In the genomic region with DNA sequence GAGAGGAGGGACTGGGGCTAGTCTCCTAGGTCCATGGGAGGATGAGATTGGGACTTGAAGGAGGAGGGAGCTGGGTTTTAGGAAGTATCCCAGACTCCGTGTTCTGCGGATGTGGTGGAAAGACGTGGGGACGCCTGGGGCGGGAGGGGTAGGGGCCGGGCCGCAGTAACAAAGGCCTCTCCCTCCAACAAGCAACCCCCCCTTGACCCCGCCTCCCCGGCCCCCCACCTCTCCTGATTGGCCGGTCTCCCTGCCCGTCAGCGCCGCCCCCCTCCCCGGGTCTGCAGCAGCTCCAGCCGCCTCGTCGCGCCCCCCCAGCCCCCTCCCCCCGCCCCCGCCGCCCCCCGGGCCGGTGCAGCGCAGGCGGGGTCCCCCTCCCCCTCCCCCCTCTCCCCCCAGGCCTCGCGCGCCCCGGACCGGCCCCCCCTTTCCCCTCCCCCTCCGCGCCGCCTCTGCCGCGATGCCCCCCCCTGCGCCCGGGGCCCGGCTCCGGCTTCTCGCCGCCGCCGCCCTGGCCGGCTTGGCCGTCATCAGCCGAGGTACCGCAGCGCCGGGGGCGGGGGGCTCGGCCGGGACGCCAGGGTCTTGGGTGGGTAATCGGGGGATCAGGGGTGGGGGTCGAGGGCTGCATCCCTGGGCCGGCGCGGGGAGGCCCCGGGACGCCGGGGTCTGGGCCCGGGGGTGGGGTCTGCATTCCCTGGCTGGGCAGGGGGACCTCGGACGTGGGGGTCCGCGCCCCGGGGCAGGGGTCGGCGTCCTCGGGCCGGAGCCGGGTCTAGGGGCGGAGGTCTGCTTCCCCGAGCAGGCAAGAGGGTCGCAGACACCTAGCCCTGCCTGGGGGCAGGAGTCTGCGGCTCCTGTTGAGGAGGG, we compare ENCODE assay signal across 16 cellular contexts. TPM values are rescaled to one million over a fixed set of nuclear protein-coding genes. Genes with fewer than 3 reads are reported as not detected.
DNase-seq lines count a peak whose midpoint lies in the region; TF ChIP-seq lines count a peak whose summit lies in the region.
"Had no signal": no experiment of that assay in that cellular context is flagged by ENCODE, and none has a peak within 500 bp of the region (broad histone marks: within the 10 kb centered on the region; RNA-seq: fewer than 3 reads in every experiment).

IGLON5 (plus strand) TSS at position 257 of the 870 bp plus-strand sequence; CDS start at position 461, 204 bp downstream.

- WGBS in iPS DF 6.9 (ENCODE audit: insufficient coverage, insufficient read length), result no CpG with 5 or more reads among the region's 76 CpGs
- WGBS in trophoblast cell (ENCODE audit: extremely low coverage, insufficient coverage, insufficient read length), result no CpG with 5 or more reads among the region's 76 CpGs

- H3K9me3 ChIP-seq in iPS DF 6.9 (ENCODE audit: control insufficient read depth, insufficient read depth, low read length) (no peaks in the 10 kb centered on the region), trophoblast cell (ENCODE audit: insufficient read depth, low read depth, low read length) (peaks cover 5% of the 10 kb centered on the region)
- H3K9me3 ChIP-seq: gastrocnemius medialis had no signal

- H3K4me2 ChIP-seq in trophoblast cell (ENCODE audit: low read length), result peak within 1 kb of the TSS; percentile 59

- peak within 1 kb of the TSS; percentile 30 for H4K12ac ChIP-seq in trophoblast cell (ENCODE audit: low read depth, low read length)

- no peak within 1 kb of the TSS for H2AFZ ChIP-seq in trophoblast cell (ENCODE audit: insufficient read depth, low read length, poor library complexity)

- H3K36me3 ChIP-seq in iPS DF 6.9 (ENCODE audit: control insufficient read depth, insufficient read depth, low read length) (no peaks in the 10 kb centered on the region), trophoblast cell (ENCODE audit: control insufficient read depth in 1 of 2, insufficient read depth in 2 of 2, low read length in 2 of 2) (no peaks in the 10 kb centered on the region)
- H3K36me3 ChIP-seq: gastrocnemius medialis, tibial nerve had no signal

- H4K91ac ChIP-seq in trophoblast cell (ENCODE audit: low read depth, low read length), result peak within 1 kb of the TSS; percentile 76

- no peak within 1 kb of the TSS for H3K9ac ChIP-seq in trophoblast cell (ENCODE audit: low read length)

- H3K4me1 ChIP-seq in iPS DF 6.9 (ENCODE audit: control insufficient read depth, insufficient read depth, low read length) (0 out of 2 replicates have a peak, but pooled peaks cover 2% of the 10 kb centered on the region), trophoblast cell (ENCODE audit: control insufficient read depth in 1 of 2, insufficient read depth in 2 of 2, low read length in 2 of 2) (no peaks in the 10 kb centered on the region)
- H3K4me1 ChIP-seq: gastrocnemius medialis, tibial nerve had no signal

- H2BK5ac ChIP-seq in trophoblast cell (ENCODE audit: low read depth, low read length, poor library complexity), result peak within 1 kb of the TSS; percentile 40

- H3K27me3 ChIP-seq in iPS DF 6.9 (ENCODE audit: control insufficient read depth, insufficient read depth, low read length) (no peaks in the 10 kb centered on the region), trophoblast cell (ENCODE audit: insufficient read depth, low read length) (no peaks in the 10 kb centered on the region)

- no peak within 1 kb of the TSS for H3K27ac ChIP-seq in iPS DF 6.9 (ENCODE audit: low read length)
- H3K27ac ChIP-seq in trophoblast cell (ENCODE audit: low read depth, low read length), result no peak within 1 kb of the TSS
- H3K27ac ChIP-seq: gastrocnemius medialis, SK-N-MC, tibial nerve had no signal

- no peak within 1 kb of the TSS for H2AK5ac ChIP-seq in trophoblast cell (ENCODE audit: low read length)

- H3K23ac ChIP-seq in trophoblast cell (ENCODE audit: low read length), result no peak within 1 kb of the TSS

- TF ChIP-seq CTCF in GM10266 (IDR thresholded peaks at IDR 0.05; ENCODE audit: control insufficient read depth, insufficient read depth, low read depth, missing control alignments), result no peak

- H2BK120ac ChIP-seq in trophoblast cell (ENCODE audit: insufficient read depth, low read length, poor library complexity), result no peak within 1 kb of the TSS

- no peaks in the 10 kb centered on the region for H3K79me1 ChIP-seq in trophoblast cell (ENCODE audit: low read length)

- H3K18ac ChIP-seq in trophoblast cell (ENCODE audit: low read length), result no peak within 1 kb of the TSS

- DNase-seq in G401 (ENCODE audit: low spot score) (peak; percentile 68), SK-N-DZ (ENCODE audit: low spot score) (peak; percentile 29), iPS DF 6.9 (ENCODE audit: low read depth, low spot score) (no peak), trophoblast cell (no peak), NCI-H69 (lab: John Stamatoyannopoulos, UW) (no peak), GM10266 (ENCODE audit: extremely low spot score) (no peak)
- no peak for DNase-seq in activated CD8-positive, alpha-beta memory T cell treated with anti-CD3 and anti-CD28 coated beads, Interleukin-2, amount 50 U/mL, for 48 hours
- DNase-seq in stimulated activated CD4-positive, alpha-beta T cell treated with anti-CD3 and anti-CD28 coated beads, Interleukin-2, amount 100 ng/mL, for 24 hours, result no peak
- DNase-seq: activated naive CD4-positive, alpha-beta T cell treated with anti-CD3 and anti-CD28 coated beads, Interleukin-2, amount 10 ng/mL, durations not matched to agents 7 days and 5 days; EL; gastrocnemius medialis; kidney glomerular epithelial cell; MV-4-11; NCI-H2171 had no signal

- peak within 1 kb of the TSS; percentile 47 for H4K8ac ChIP-seq in trophoblast cell (ENCODE audit: low read depth, low read length)

- no peaks in the 10 kb centered on the region for H3K79me2 ChIP-seq in trophoblast cell (ENCODE audit: control insufficient read depth, insufficient read depth, low read length, poor library complexity)

- H2BK12ac ChIP-seq in trophoblast cell (ENCODE audit: low read length), result no peak within 1 kb of the TSS

- H3K14ac ChIP-seq in trophoblast cell (ENCODE audit: low read length), result no peak within 1 kb of the TSS

- H3K4me3 ChIP-seq in iPS DF 6.9 (ENCODE audit: low read length), result peak within 1 kb of the TSS; percentile 64
- peak within 1 kb of the TSS; percentile 64 for H3K4me3 ChIP-seq in trophoblast cell (ENCODE audit: low read depth, low read length)
- H3K4me3 ChIP-seq: gastrocnemius medialis, SK-N-MC, tibial nerve had no signal

- in situ Hi-C loops in G401 (cut with HindIII; ENCODE audit: low sequenced_read_pairs), result no loop called here

- no peak within 1 kb of the TSS for H3K4ac ChIP-seq in trophoblast cell (ENCODE audit: low read depth, low read length)

RNA-seq across cellular contexts. Expression of gene IGLON5, which starts in this region (rescaled TPM):
- not detected in 2 replicates for total RNA-seq in G401 (2014; rRNA removed; shearing (Covaris generic))
- 5.7 and 7.9 TPM in 2 replicates for polyA plus RNA-seq in SK-N-DZ (2014; cell fraction: cytosol; rRNA removed)
- 3.2 and 5.5 TPM in 2 replicates for polyA plus RNA-seq in SK-N-DZ (2014; cell fraction: nucleus; rRNA removed)
- polyA plus RNA-seq in trophoblast cell (2013), result 15.5 and 15.8 TPM in 2 replicates
- total RNA-seq: gastrocnemius medialis had no signal

Comparison
In these comparisons a context has a peak if more than half of its experiments do, and no peak if none do; other contexts are left out.
1. Peak in DNase-seq in G401; RNA of the gene not detected or under 1 TPM.